In the genomic region with DNA sequence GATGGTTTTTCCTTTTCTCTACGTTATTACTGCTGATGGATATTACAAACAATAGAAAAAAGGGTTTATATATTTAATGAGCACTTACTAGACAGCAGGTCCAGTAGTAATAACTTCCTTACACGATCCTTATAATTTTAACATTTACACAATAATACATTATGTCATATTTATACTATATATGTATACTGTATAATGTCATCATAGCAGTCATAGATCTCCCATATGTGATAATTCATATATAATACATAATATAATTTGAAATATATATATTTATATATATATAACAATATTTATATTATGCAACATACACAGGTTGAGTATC, we compare ENCODE assay signal across 1 cellular context.
TF ChIP-seq lines count a peak whose summit lies in the region.

No MANE protein-coding gene starts in this region.

TF ChIP-seq in H1, 55 proteins besides CTCF, POLR2A, EP300 and RAD21 (continued from another document):
- TF ChIP-seq, protein P1, sequence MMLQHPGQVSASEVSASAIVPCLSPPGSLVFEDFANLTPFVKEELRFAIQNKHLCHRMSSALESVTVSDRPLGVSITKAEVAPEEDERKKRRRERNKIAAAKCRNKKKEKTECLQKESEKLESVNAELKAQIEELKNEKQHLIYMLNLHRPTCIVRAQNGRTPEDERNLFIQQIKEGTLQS (IDR thresholded peaks at IDR 0.05; ENCODE audit: insufficient read depth, low read depth, low read length) = no peak
- TF ChIP-seq TAF7 (optimal IDR thresholded peaks at IDR 0.05; ENCODE audit: borderline replicate concordance, low read depth, low read length) (no peak), PHF8 (conservative IDR thresholded peaks at IDR 0.05; ENCODE audit: low read depth, low read length) (no peak), TBP (IDR thresholded peaks at IDR 0.05; ENCODE audit: low read depth, low read length) (no peak), KDM1A (IDR thresholded peaks at IDR 0.05; ENCODE audit: borderline replicate concordance, low read length) (no peak), SP1 (IDR thresholded peaks at IDR 0.05; ENCODE audit: low read depth, low read length) (no peak)
